In genomic region chr14:27370775-27371174, GRCh38 we compare ENCODE assay signal across 4 cellular contexts.
"Had no signal": no experiment of that assay in that cellular context is flagged by ENCODE, and none has a peak within 500 bp of the region (broad histone marks: within the 10 kb centered on the region; RNA-seq: fewer than 3 reads in every experiment).

No MANE protein-coding gene starts in this region.

- H3K27ac ChIP-seq: HL-60 had no signal

- DNase-seq: IMR-90, KBM-7 had no signal

- H3K4me3 ChIP-seq: K562 had no signal
